In the genomic region with DNA sequence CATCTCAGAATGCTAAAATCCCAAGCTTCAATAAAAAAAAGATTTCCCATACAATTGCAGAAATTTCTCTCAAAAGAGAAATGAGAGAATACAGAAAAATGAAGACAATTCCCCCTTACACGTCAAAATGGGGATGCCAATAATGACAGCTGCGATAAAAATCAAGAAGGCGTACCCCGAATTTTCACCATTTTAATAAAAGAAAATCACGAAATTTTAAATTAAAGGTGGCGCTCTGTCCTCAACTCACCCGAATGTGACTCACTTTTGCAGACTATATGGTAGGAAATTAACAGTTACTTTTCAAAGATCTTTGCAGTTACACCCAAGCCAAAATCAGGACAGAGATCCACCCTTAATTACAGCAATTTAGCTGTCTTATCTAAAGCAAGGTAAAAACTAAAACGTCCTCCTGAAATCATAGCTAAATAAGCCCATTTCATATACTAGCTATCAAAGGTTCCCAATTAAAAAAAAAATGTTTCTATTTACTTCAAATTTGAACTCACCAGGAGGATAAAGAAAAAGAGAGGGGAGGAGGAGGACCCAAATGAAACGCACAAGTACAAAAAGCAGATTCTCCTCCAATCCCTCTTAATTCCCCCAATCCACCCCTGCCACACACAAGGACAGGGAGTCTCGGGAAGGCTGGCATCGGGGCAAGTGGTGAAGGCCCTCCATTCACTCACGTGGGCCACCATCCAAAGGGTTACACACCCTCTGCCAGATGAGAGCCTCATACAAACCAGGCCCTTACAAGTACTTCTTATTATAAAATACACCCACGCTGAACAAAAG, we compare ENCODE assay signal across 8 cellular contexts. TPM values are rescaled to one million over a fixed set of nuclear protein-coding genes. Genes with fewer than 3 reads are reported as not detected.
DNase-seq lines count a peak whose midpoint lies in the region; ATAC-seq and TF ChIP-seq lines count a peak whose summit lies in the region.

No MANE protein-coding gene starts in this region.

- H3K27me3 ChIP-seq in SK-N-SH (ENCODE audit: insufficient read depth) (no peaks in the 10 kb centered on the region), breast epithelium (no peaks in the 10 kb centered on the region), mesendoderm (ENCODE audit: insufficient read depth, low read length, poor library complexity) (peaks cover 4% of the 10 kb centered on the region), upper lobe of right lung (no peaks in the 10 kb centered on the region)

- POLR2A ChIA-PET in SK-N-SH (lab: Yijun Ruan, JAX): no interaction called here

- no peak overlapping the region for H3K4ac ChIP-seq in mesendoderm (ENCODE audit: low read depth, low read length)

- no peaks in the 10 kb centered on the region for H3K36me3 ChIP-seq in SK-N-SH (replicated peaks in 1 of 2; ENCODE audit: control insufficient read depth in 1 of 2, insufficient read depth in 2 of 2, low read length in 1 of 2)
- no peaks in the 10 kb centered on the region for H3K36me3 ChIP-seq in breast epithelium
- no peaks in the 10 kb centered on the region for H3K36me3 ChIP-seq in mesendoderm (ENCODE audit: control insufficient read depth, insufficient read depth, low read length)
- H3K36me3 ChIP-seq in upper lobe of right lung: no peaks in the 10 kb centered on the region

- CTCF ChIA-PET in SK-N-SH (lab: Yijun Ruan, JAX): interaction anchor here (0.6 to 2.4 kb wide), 4 partner anchors 14 to 163 kb away, joined by 3 to 17 read pairs (median 3); no protein-coding TSS in a partner anchor

- no peak overlapping the region for H4K5ac ChIP-seq in mesendoderm (ENCODE audit: low read length)

- H3K9ac ChIP-seq in SK-N-SH (0 out of 2 replicates have a peak overlapping the region, but pooled peaks have one; percentile 74), mesendoderm (ENCODE audit: low read length) (peak overlapping the region; percentile 9)

- no peak for ATAC-seq in SK-N-SH treated with all-trans-retinoic acid at 6 μM for 48 hours
- no peak for ATAC-seq in upper lobe of right lung
- no peak for ATAC-seq in GM21786 (IDR thresholded peaks at IDR 0.05; ENCODE audit: unreplicated experiment)
- no peak for ATAC-seq in GM18520 (IDR thresholded peaks at IDR 0.05; ENCODE audit: unreplicated experiment)

- DNase-seq in SK-N-SH (peak; percentile 27), NCI-H460 (ENCODE audit: extremely low read depth, low read depth) (peak; percentile 47), breast epithelium (ENCODE audit: low spot score in 2 of 2) (peak in 1 of 2 donors; percentile 45), mesendoderm (peak; percentile 7), upper lobe of right lung (peak; percentile 61)

- peaks cover 16% of the 10 kb centered on the region for H3F3A ChIP-seq in SK-N-SH (replicated peaks; ENCODE audit: insufficient read depth)

- 56% methylated on average over 13 of the region's 13 CpGs for WGBS in SK-N-SH (ENCODE audit: low lambda C conversion rate)
- no CpG with 5 or more reads among the region's 13 CpGs for WGBS in mesendoderm (ENCODE audit: extremely low coverage, insufficient coverage, low lambda C conversion rate)

- no peak for TF ChIP-seq RAD21 in SK-N-SH (IDR thresholded peaks at IDR 0.05; ENCODE audit: low read length)

- H3K4me2 ChIP-seq in SK-N-SH (peak overlapping the region; percentile 97), mesendoderm (ENCODE audit: low read length) (peak overlapping the region; percentile 75)

- no peak overlapping the region for H4K8ac ChIP-seq in mesendoderm (ENCODE audit: low read depth, low read length)

- no peak for TF ChIP-seq EP300 in SK-N-SH (IDR thresholded peaks at IDR 0.05; ENCODE audit: borderline replicate concordance in 1 of 2, low read depth in 1 of 2, low read length in 1 of 2)

- no peak overlapping the region for H3K18ac ChIP-seq in mesendoderm (ENCODE audit: low read length)

- TF ChIP-seq CTCF in SK-N-SH (IDR thresholded peaks at IDR 0.05) (0 out of 2 replicates have a peak, but pooled peaks have one; percentile 6), breast epithelium (IDR thresholded peaks at IDR 0.05) (no peak), upper lobe of right lung (IDR thresholded peaks at IDR 0.05) (no peak)

- no peak overlapping the region for H3K56ac ChIP-seq in mesendoderm (ENCODE audit: low read length)

- TF ChIP-seq POLR2A in breast epithelium (IDR thresholded peaks at IDR 0.05): no peak

- intact Hi-C loops in breast epithelium (cut with DNase I; ENCODE audit: low total_unique reads): loop anchor here (5.0 kb wide), 1 partner anchor 1461 kb away; no protein-coding TSS in a partner anchor
- intact Hi-C loops in upper lobe of right lung (cut with DNase I): no loop called here

- no peaks in the 10 kb centered on the region for H3K9me3 ChIP-seq in SK-N-SH
- no peaks in the 10 kb centered on the region for H3K9me3 ChIP-seq in breast epithelium
- no peaks in the 10 kb centered on the region for H3K9me3 ChIP-seq in upper lobe of right lung

- H3K79me2 ChIP-seq in SK-N-SH (ENCODE audit: insufficient read depth) (peaks cover 63% of the 10 kb centered on the region), mesendoderm (ENCODE audit: control insufficient read depth, insufficient read depth, low read length) (peaks cover 6% of the 10 kb centered on the region)

- peaks cover 12% of the 10 kb centered on the region; the same call in 1 of the 2 replicates for H4K20me1 ChIP-seq in SK-N-SH (ENCODE audit: insufficient read depth)

- no peak overlapping the region for H2AK5ac ChIP-seq in mesendoderm (ENCODE audit: low read length)

- no peak overlapping the region for H3K23ac ChIP-seq in mesendoderm (ENCODE audit: low read length)

- H2BK15ac ChIP-seq in mesendoderm (replicated peaks; ENCODE audit: low read depth): no peak overlapping the region

- no peak overlapping the region for H2BK5ac ChIP-seq in mesendoderm (ENCODE audit: low read length)

- H3K9me2 ChIP-seq in SK-N-SH: no peaks in the 10 kb centered on the region

- H3K27ac ChIP-seq in SK-N-SH (ENCODE audit: low read depth in 2 of 2, low read length in 1 of 2) (no peak overlapping the region), breast epithelium (peak overlapping the region in 1 of 2 donors; percentile 97), mesendoderm (ENCODE audit: low read depth, low read length) (no peak overlapping the region), upper lobe of right lung (no peak overlapping the region)

- H2BK120ac ChIP-seq in mesendoderm (ENCODE audit: low read depth, low read length): no peak overlapping the region

- peaks cover 4% of the 10 kb centered on the region for H3K79me1 ChIP-seq in mesendoderm (ENCODE audit: low read length)

- H3K4me1 ChIP-seq in SK-N-SH (ENCODE audit: control insufficient read depth in 1 of 2, insufficient read depth in 2 of 2, low read depth in 1 of 2, low read length in 1 of 2) (peaks cover 0 to 2% of the 10 kb centered on the region in 2 experiments; a peak in 3 of 4 replicates), breast epithelium (no peaks in the 10 kb centered on the region), mesendoderm (ENCODE audit: control insufficient read depth, low read depth, low read length) (peaks cover 2% of the 10 kb centered on the region), upper lobe of right lung (peaks cover 11% of the 10 kb centered on the region)

- no peak overlapping the region for H2AFZ ChIP-seq in SK-N-SH (ENCODE audit: low read depth)

- H3K4me3 ChIP-seq in SK-N-SH (ENCODE audit: low read depth in 2 of 2, low read length in 1 of 2) (peak overlapping the region; percentile 91 to 94), breast epithelium (peak overlapping the region; percentile 82 to 91 (median 89)), mesendoderm (ENCODE audit: low read length) (no peak overlapping the region), upper lobe of right lung (peak overlapping the region; percentile 89)

TF ChIP-seq in SK-N-SH, 30 proteins besides CTCF, POLR2A, EP300 and RAD21 (continues in another document):
- TF ChIP-seq, protein P1, sequence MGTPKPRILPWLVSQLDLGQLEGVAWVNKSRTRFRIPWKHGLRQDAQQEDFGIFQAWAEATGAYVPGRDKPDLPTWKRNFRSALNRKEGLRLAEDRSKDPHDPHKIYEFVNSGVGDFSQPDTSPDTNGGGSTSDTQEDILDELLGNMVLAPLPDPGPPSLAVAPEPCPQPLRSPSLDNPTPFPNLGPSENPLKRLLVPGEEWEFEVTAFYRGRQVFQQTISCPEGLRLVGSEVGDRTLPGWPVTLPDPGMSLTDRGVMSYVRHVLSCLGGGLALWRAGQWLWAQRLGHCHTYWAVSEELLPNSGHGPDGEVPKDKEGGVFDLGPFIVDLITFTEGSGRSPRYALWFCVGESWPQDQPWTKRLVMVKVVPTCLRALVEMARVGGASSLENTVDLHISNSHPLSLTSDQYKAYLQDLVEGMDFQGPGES (IDR thresholded peaks at IDR 0.05; ENCODE audit: low read depth, low read length): no peak
- TF ChIP-seq FOXM1 (IDR thresholded peaks at IDR 0.05; ENCODE audit: low read depth): no peak
- TF ChIP-seq MEF2A (IDR thresholded peaks at IDR 0.05; ENCODE audit: borderline replicate concordance, low read depth): no peak

TF ChIP-seq in SK-N-SH treated with all-trans-retinoic acid at 6 μM for 48 hours, 23 proteins besides CTCF, POLR2A, EP300 and RAD21:
- no peak for TF ChIP-seq CSDC2 (CRISPR knock-in tag; IDR thresholded peaks at IDR 0.05)
- no peak for TF ChIP-seq TOX (CRISPR knock-in tag; IDR thresholded peaks at IDR 0.05; ENCODE audit: borderline replicate concordance)
- TF ChIP-seq, protein P2, sequence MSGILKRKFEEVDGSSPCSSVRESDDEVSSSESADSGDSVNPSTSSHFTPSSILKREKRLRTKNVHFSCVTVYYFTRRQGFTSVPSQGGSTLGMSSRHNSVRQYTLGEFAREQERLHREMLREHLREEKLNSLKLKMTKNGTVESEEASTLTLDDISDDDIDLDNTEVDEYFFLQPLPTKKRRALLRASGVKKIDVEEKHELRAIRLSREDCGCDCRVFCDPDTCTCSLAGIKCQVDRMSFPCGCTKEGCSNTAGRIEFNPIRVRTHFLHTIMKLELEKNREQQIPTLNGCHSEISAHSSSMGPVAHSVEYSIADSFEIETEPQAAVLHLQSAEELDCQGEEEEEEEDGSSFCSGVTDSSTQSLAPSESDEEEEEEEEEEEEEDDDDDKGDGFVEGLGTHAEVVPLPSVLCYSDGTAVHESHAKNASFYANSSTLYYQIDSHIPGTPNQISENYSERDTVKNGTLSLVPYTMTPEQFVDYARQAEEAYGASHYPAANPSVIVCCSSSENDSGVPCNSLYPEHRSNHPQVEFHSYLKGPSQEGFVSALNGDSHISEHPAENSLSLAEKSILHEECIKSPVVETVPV (CRISPR knock-in tag; IDR thresholded peaks at IDR 0.05): no peak

RNA-seq across cellular contexts. Expression of a gene that starts 1.9 kb away (rescaled TPM):
- polyA plus RNA-seq in SK-N-SH (2012; rRNA removed): 2.9 and 4.3 TPM in 2 replicates
- 4.8 and 6.1 TPM in 2 replicates for polyA plus RNA-seq in SK-N-SH (2012; cell fraction: cytosol; rRNA removed)
- polyA plus RNA-seq in SK-N-SH (2012; cell fraction: nucleus; rRNA removed): 10.1 and 10.3 TPM in 2 replicates
- total RNA-seq in NCI-H460 (2014; rRNA removed; shearing (Covaris generic)): 201 and 228 TPM in 2 replicates
- 58.2 and 80.2 TPM in 2 replicates for polyA plus RNA-seq in NCI-H460 (2014; cell fraction: nucleus; rRNA removed)
- 10 to 100 TPM; 40.3 to 76.8 (median 54.6) TPM for total RNA-seq in breast epithelium
- polyA plus RNA-seq in mesendoderm (2013, experiment 1 of 2): 24.5 TPM
- 21.6 TPM for polyA plus RNA-seq in mesendoderm (2013, experiment 2 of 2)
- 46.6 TPM for total RNA-seq in upper lobe of right lung
